ENCODE assay signal across 12 cellular contexts in the genomic region with DNA sequence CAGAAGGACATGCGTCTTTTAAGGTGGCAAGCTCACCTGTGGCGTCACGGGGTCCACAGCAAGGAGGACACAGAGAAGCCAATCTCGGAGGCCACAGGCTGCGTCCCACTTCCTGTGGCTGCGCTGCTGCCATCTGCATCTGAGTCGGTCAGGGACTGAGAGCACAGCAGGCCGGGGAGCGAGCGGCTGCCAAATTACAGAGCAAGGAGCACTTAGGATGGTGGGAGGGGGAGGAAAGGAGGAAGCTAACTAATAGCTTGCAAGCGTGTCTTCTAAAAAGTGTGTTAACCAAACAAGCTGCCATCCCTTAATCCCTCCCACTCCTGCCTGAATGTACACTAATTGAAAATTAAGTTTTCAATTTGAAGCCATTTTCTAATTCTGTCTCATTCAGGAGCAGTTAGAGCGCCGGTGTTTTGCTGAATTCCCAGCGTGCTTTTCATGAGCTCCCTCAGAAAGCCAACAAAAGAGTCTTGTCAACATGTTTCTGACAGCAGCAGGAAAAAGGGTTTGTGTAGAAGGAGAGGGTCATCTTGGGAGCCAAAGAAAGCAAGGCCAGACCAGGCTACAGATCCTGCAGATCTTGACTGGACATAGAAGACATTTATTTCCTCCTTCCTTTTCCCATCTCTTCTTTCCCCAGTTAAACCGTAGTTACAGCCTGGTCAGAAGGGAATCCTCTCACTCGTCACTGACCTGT. TPM values are rescaled to one million over a fixed set of nuclear protein-coding genes. Genes with fewer than 3 reads are reported as not detected.
DNase-seq lines count a peak whose midpoint lies in the region; ATAC-seq and TF ChIP-seq lines count a peak whose summit lies in the region.
"Had no signal": no experiment of that assay in that cellular context is flagged by ENCODE, and none has a peak within 500 bp of the region (broad histone marks: within the 10 kb centered on the region; RNA-seq: fewer than 3 reads in every experiment).

No MANE protein-coding gene starts in this region.

- H3K9me3 ChIP-seq in heart left ventricle (no peaks in the 10 kb centered on the region), neural progenitor cell (ENCODE audit: low read depth) (no peaks in the 10 kb centered on the region)

- TF ChIP-seq CTCF in heart left ventricle (IDR thresholded peaks at IDR 0.05), result no peak
- TF ChIP-seq CTCF in neural progenitor cell (IDR thresholded peaks at IDR 0.05), result no peak

- H3K9me3 Mint-ChIP-seq in neural progenitor cell, result no peaks in the 10 kb centered on the region

- H3K36me3 ChIP-seq in H7 (replicated peaks; ENCODE audit: control insufficient read depth, insufficient read depth, low read length), result no peaks in the 10 kb centered on the region
- no peaks in the 10 kb centered on the region for H3K36me3 ChIP-seq in heart left ventricle
- no peaks in the 10 kb centered on the region for H3K36me3 ChIP-seq in neural progenitor cell

- H3K9ac ChIP-seq in neural progenitor cell, result no peak overlapping the region

- H2AFZ ChIP-seq in neural progenitor cell (replicated peaks), result peak overlapping the region; percentile 86

- peaks cover 0 to 18% (median 0%) of the 10 kb centered on the region in 12 donors for H3K4me1 ChIP-seq in heart left ventricle
- peaks cover 8% of the 10 kb centered on the region for H3K4me1 ChIP-seq in neural progenitor cell

- H3K27ac ChIP-seq in heart left ventricle, result peak overlapping the region in 1 of 12 donors; percentile 13
- no peak overlapping the region for H3K27ac ChIP-seq in neural progenitor cell

- no peaks in the 10 kb centered on the region for H4K20me1 ChIP-seq in neural progenitor cell (ENCODE audit: low read depth)

- TF ChIP-seq POLR2A in heart left ventricle (IDR thresholded peaks at IDR 0.05), result no peak

- peaks cover 14% of the 10 kb centered on the region for H3K4me1 Mint-ChIP-seq in neural progenitor cell
- H3K4me1 Mint-ChIP-seq: stimulated activated memory B cell treated with anti-CD40 and anti-IgM and Interleukin-4, amounts not matched to agents 10 μg/mL and 1 μg/mL and 100 μg/mL, for 72 hours had no signal

- peaks cover 13% of the 10 kb centered on the region for H3F3A ChIP-seq in neural progenitor cell (ENCODE audit: low read depth)

- H3K27me3 Mint-ChIP-seq in neural progenitor cell (ENCODE audit: insufficient read depth, low read depth), result no peaks in the 10 kb centered on the region

- no peaks in the 10 kb centered on the region for H3K36me3 Mint-ChIP-seq in neural progenitor cell
- H3K36me3 Mint-ChIP-seq: stimulated activated memory B cell treated with anti-CD40 and anti-IgM and Interleukin-4, amounts not matched to agents 10 μg/mL and 1 μg/mL and 100 μg/mL, for 72 hours had no signal

- no peaks in the 10 kb centered on the region for H3K27me3 ChIP-seq in H7 (ENCODE audit: control insufficient read depth, insufficient read depth, low read length)
- peaks cover 0 to 6% (median 0%) of the 10 kb centered on the region in 9 donors for H3K27me3 ChIP-seq in heart left ventricle
- H3K27me3 ChIP-seq in neural progenitor cell, result no peaks in the 10 kb centered on the region

- H3K4me3 Mint-ChIP-seq in neural progenitor cell, result no peak overlapping the region
- H3K4me3 Mint-ChIP-seq: stimulated activated memory B cell treated with anti-CD40 and anti-IgM and Interleukin-4, amounts not matched to agents 10 μg/mL and 1 μg/mL and 100 μg/mL, for 72 hours had no signal

- WGBS in heart left ventricle, 4 donors, result 44 to 54% (median 47%) methylated on average over 16 of the region's 16 CpGs

- peak in 2 of 4 donors; percentile 44 to 79 for ATAC-seq in heart left ventricle
- ATAC-seq in GM19467 (IDR thresholded peaks at IDR 0.05; ENCODE audit: unreplicated experiment), result no peak
- ATAC-seq: stimulated activated memory B cell treated with anti-CD40 and anti-IgM and Interleukin-4, amounts not matched to agents 10 μg/mL and 1 μg/mL and 100 μg/mL, for 72 hours had no signal

- no peak overlapping the region for H3K4me3 ChIP-seq in H7 (ENCODE audit: insufficient read depth, low read depth, low read length)
- H3K4me3 ChIP-seq in heart left ventricle, result no peak overlapping the region
- peak overlapping the region; percentile 21 for H3K4me3 ChIP-seq in neural progenitor cell

- H3K79me2 ChIP-seq in neural progenitor cell (ENCODE audit: low read depth), result no peaks in the 10 kb centered on the region

- intact Hi-C loops in heart left ventricle (cut with DNase I), result no loop called here

- peak; percentile 40 for DNase-seq in H7
- peak; percentile 44 for DNase-seq in NCI-H524 treated with DMSO at 0.1 percent for 48 hours (lab: John Stamatoyannopoulos, UW)
- peak in 3 of 5 donors; percentile 25 to 54 (median 47) for DNase-seq in heart left ventricle
- peak; percentile 40 for DNase-seq in neural progenitor cell (ENCODE audit: low spot score)
- no peak for DNase-seq in NCI-H2029 treated with DMSO at 0.1 percent for 48 hours (lab: John Stamatoyannopoulos, UW)
- no peak for DNase-seq in activated CD4-positive, alpha-beta T cell treated with anti-CD3 and anti-CD28 coated beads, Interleukin-2, amount 50 U/mL, for 1 hour
- DNase-seq: activated effector memory CD4-positive, alpha-beta T cell treated with Interleukin-2 at 50 U/mL for 16 hours; foreskin melanocyte; NCI-H526; SHP77 treated with DMSO at 0.1 percent for 48 hours had no signal

- H3K4me2 ChIP-seq in neural progenitor cell, result peak overlapping the region; percentile 69

- peak overlapping the region; percentile 84 for H3K27ac Mint-ChIP-seq in neural progenitor cell
- H3K27ac Mint-ChIP-seq: stimulated activated memory B cell treated with anti-CD40 and anti-IgM and Interleukin-4, amounts not matched to agents 10 μg/mL and 1 μg/mL and 100 μg/mL, for 72 hours had no signal

RNA-seq across cellular contexts. Expression of gene API5, which starts 42.4 kb away (rescaled TPM):
- 112 and 114 TPM in 2 replicates for total RNA-seq in H7 (2014; rRNA removed; shearing (Covaris generic))
- 10 to 100 TPM; 37.2 to 57.9 (median 43.5) TPM for total RNA-seq in heart left ventricle
- polyA plus RNA-seq in heart left ventricle, result 10 to 100 TPM; 11.4 to 39.5 TPM
- total RNA-seq in neural progenitor cell (ENCODE audit: low replicate concordance), result 155 and 239 TPM in 2 replicates

Comparison
In these comparisons a context has a peak if more than half of its experiments do, and no peak if none do; other contexts are left out.
1. DNase-seq: peak in H7 (single experiment), NCI-H524 treated with DMSO at 0.1 percent for 48 hours (single experiment), heart left ventricle (3 of 5) and neural progenitor cell (single experiment); none in NCI-H2029 treated with DMSO at 0.1 percent for 48 hours (single experiment) and activated CD4-positive, alpha-beta T cell treated with anti-CD3 and anti-CD28 coated beads, Interleukin-2, amount 50 U/mL, for 1 hour (single experiment).